Comparison of ENCODE assay signal across 1 cellular context in genomic region chr1:41588334-41588875, GRCh38.
TF ChIP-seq lines count a peak whose summit lies in the region.

No MANE protein-coding gene starts in this region.

TF ChIP-seq in HepG2, 621 proteins besides CTCF, POLR2A, EP300 and RAD21 (continued from another document):
- no peak for TF ChIP-seq PHF5A (CRISPR knock-in tag; IDR thresholded peaks at IDR 0.05; ENCODE audit: low read depth, unreplicated experiment)
- no peak for TF ChIP-seq ZNF737 (CRISPR knock-in tag; IDR thresholded peaks at IDR 0.05; ENCODE audit: borderline replicate concordance)
- no peak for TF ChIP-seq RAD51 (IDR thresholded peaks at IDR 0.05; ENCODE audit: borderline replicate concordance)
